In genomic region chr4:75655562-75655961, GRCh38 we compare ENCODE assay signal across 14 cellular contexts. TPM values are rescaled to one million over a fixed set of nuclear protein-coding genes. Genes with fewer than 3 reads are reported as not detected.
A peak's percentile ranks its signal among the peaks of the same experiment; 100 is the strongest.
DNase-seq lines count a peak whose midpoint lies in the region; ATAC-seq, FAIRE-seq and TF ChIP-seq lines count a peak whose summit lies in the region.
"Had no signal": no experiment of that assay in that cellular context is flagged by ENCODE, and none has a peak within 500 bp of the region (broad histone marks: within the 10 kb centered on the region; RNA-seq: fewer than 3 reads in every experiment).

No MANE protein-coding gene starts in this region.

- no peak overlapping the region for H3K27ac ChIP-seq in Karpas-422 (ENCODE audit: low read length)
- H3K27ac ChIP-seq in thyroid gland, result peak overlapping the region in 2 of 3 donors; percentile 20 to 47
- H3K27ac ChIP-seq: heart left ventricle, SJSA1, vagina had no signal

- peak overlapping the region; percentile 79 for H3K27ac Mint-ChIP-seq in activated naive CD4-positive, alpha-beta T cell treated with anti-CD3 and anti-CD28 coated beads, Interleukin-2, amount 50 U/mL, for 24 hours
- peak overlapping the region; percentile 89 for H3K27ac Mint-ChIP-seq in activated naive CD8-positive, alpha-beta T cell treated with anti-CD3 and anti-CD28 coated beads, Interleukin-2, amount 10 ng/mL, durations not matched to agents 7 days and 5 days

- H3K36me3 ChIP-seq in Karpas-422 (ENCODE audit: insufficient read depth, low read length) (peaks cover 81% of the 10 kb centered on the region), thyroid gland (peaks cover 4 to 5% of the 10 kb centered on the region in 2 donors)

- H3K4me3 ChIP-seq in Karpas-422 (ENCODE audit: low read length) (no peak overlapping the region), thyroid gland (replicated peaks in 1 of 3) (no peak overlapping the region)
- H3K4me3 ChIP-seq: heart left ventricle, SJSA1, vagina had no signal

- H3K4me2 ChIP-seq in Karpas-422 (ENCODE audit: low read depth, low read length, poor library complexity, severe bottlenecking), result no peak overlapping the region

- H3K9ac ChIP-seq in Karpas-422 (ENCODE audit: low read length), result no peak overlapping the region

- TF ChIP-seq POLR2A in thyroid gland (IDR thresholded peaks at IDR 0.05), result no peak

- H3K9me3 Mint-ChIP-seq in activated naive CD4-positive, alpha-beta T cell treated with anti-CD3 and anti-CD28 coated beads, Interleukin-2, amount 50 U/mL, for 24 hours, result no peaks in the 10 kb centered on the region
- H3K9me3 Mint-ChIP-seq in activated naive CD8-positive, alpha-beta T cell treated with anti-CD3 and anti-CD28 coated beads, Interleukin-2, amount 10 ng/mL, durations not matched to agents 7 days and 5 days, result no peaks in the 10 kb centered on the region

- FAIRE-seq in RCC 7860 (lab: Jason Lieb, UNC), result no peak

- no peaks in the 10 kb centered on the region for H3K9me2 ChIP-seq in Karpas-422 (replicated peaks; ENCODE audit: insufficient read depth, low read length)

- H3K9me3 ChIP-seq in Karpas-422 (ENCODE audit: low read length) (no peaks in the 10 kb centered on the region), thyroid gland (no peaks in the 10 kb centered on the region)
- H3K9me3 ChIP-seq: heart left ventricle, SJSA1, vagina had no signal

- DNase-seq in activated naive CD4-positive, alpha-beta T cell treated with Interleukin-2 at 50 U/mL for 16 hours, result no peak
- DNase-seq in Karpas-422 (peak; percentile 71), thyroid gland (no peak), putamen (ENCODE audit: low spot score) (no peak), NCI-H345 treated with DMSO at 0.1 percent for 48 hours (lab: John Stamatoyannopoulos, UW; ENCODE audit: unreplicated experiment) (no peak), RCC 7860 (ENCODE audit: low spot score) (no peak)
- DNase-seq in activated naive CD8-positive, alpha-beta T cell treated with anti-CD3 and anti-CD28 coated beads, Interleukin-2, amount 10 ng/mL, durations not matched to agents 7 days and 5 days, result no peak
- DNase-seq: activated effector memory CD4-positive, alpha-beta T cell treated with anti-CD3 and anti-CD28 coated beads, Interleukin-2, amount 50 U/mL, for 16 hours; heart left ventricle; NCI-H1930; stimulated activated CD4-positive, alpha-beta T cell treated with anti-CD3 and anti-CD28 coated beads, Interleukin-1b, Interleukin-23, amount 100 ng/mL, for 48 hours had no signal

- no peak for TF ChIP-seq CTCF in thyroid gland (IDR thresholded peaks at IDR 0.05)

- H3K4me1 Mint-ChIP-seq in activated naive CD4-positive, alpha-beta T cell treated with anti-CD3 and anti-CD28 coated beads, Interleukin-2, amount 50 U/mL, for 24 hours, result peaks cover 62% of the 10 kb centered on the region
- H3K4me1 Mint-ChIP-seq in activated naive CD8-positive, alpha-beta T cell treated with anti-CD3 and anti-CD28 coated beads, Interleukin-2, amount 10 ng/mL, durations not matched to agents 7 days and 5 days, result peaks cover 68% of the 10 kb centered on the region

- no peak overlapping the region for H2AFZ ChIP-seq in Karpas-422 (ENCODE audit: low read length)

- peaks cover 94% of the 10 kb centered on the region for H3K79me2 ChIP-seq in Karpas-422 (ENCODE audit: low read length)

- H3K27me3 ChIP-seq in Karpas-422 (ENCODE audit: low read length), result no peaks in the 10 kb centered on the region
- H3K27me3 ChIP-seq in thyroid gland, result no peaks in the 10 kb centered on the region
- H3K27me3 ChIP-seq: heart left ventricle, SJSA1, vagina had no signal

- WGBS in thyroid gland, 2 donors, result 87 to 91% methylated on average over 2 of the region's 2 CpGs

- intact Hi-C loops in thyroid gland (cut with DNase I), result no loop called here

- H3K4me3 Mint-ChIP-seq in activated naive CD4-positive, alpha-beta T cell treated with anti-CD3 and anti-CD28 coated beads, Interleukin-2, amount 50 U/mL, for 24 hours, result peak overlapping the region; percentile 57
- H3K4me3 Mint-ChIP-seq in activated naive CD8-positive, alpha-beta T cell treated with anti-CD3 and anti-CD28 coated beads, Interleukin-2, amount 10 ng/mL, durations not matched to agents 7 days and 5 days, result peak overlapping the region; percentile 69

- no peaks in the 10 kb centered on the region for H3K27me3 Mint-ChIP-seq in activated naive CD4-positive, alpha-beta T cell treated with anti-CD3 and anti-CD28 coated beads, Interleukin-2, amount 50 U/mL, for 24 hours
- no peaks in the 10 kb centered on the region for H3K27me3 Mint-ChIP-seq in activated naive CD8-positive, alpha-beta T cell treated with anti-CD3 and anti-CD28 coated beads, Interleukin-2, amount 10 ng/mL, durations not matched to agents 7 days and 5 days

- H3K36me3 Mint-ChIP-seq in activated naive CD4-positive, alpha-beta T cell treated with anti-CD3 and anti-CD28 coated beads, Interleukin-2, amount 50 U/mL, for 24 hours, result peaks cover 18% of the 10 kb centered on the region
- peaks cover 33% of the 10 kb centered on the region for H3K36me3 Mint-ChIP-seq in activated naive CD8-positive, alpha-beta T cell treated with anti-CD3 and anti-CD28 coated beads, Interleukin-2, amount 10 ng/mL, durations not matched to agents 7 days and 5 days

- peaks cover 63% of the 10 kb centered on the region for H4K20me1 ChIP-seq in Karpas-422 (ENCODE audit: insufficient read depth, low read depth, low read length)

- peak; percentile 83 for ATAC-seq in activated naive CD8-positive, alpha-beta T cell treated with anti-CD3 and anti-CD28 coated beads, Interleukin-2, amount 10 ng/mL, durations not matched to agents 7 days and 5 days (ENCODE audit: low read depth)
- ATAC-seq: heart left ventricle had no signal

- POLR2A ChIA-PET in activated naive CD8-positive, alpha-beta T cell treated with anti-CD3 and anti-CD28 coated beads, Interleukin-2, amount 10 ng/mL, durations not matched to agents 7 days and 5 days (lab: Charles Lee), result interaction anchor here (0.8 to 8.2 kb wide), 10 partner anchors 15 to 143 kb away, joined by 3 to 101 read pairs (median 4); partner anchors contain the start of genes CDKL2, G3BP2 and USO1

- H3K4me1 ChIP-seq in Karpas-422 (ENCODE audit: low read length), result peaks cover 47% of the 10 kb centered on the region
- peaks cover 27 to 31% of the 10 kb centered on the region in 2 donors for H3K4me1 ChIP-seq in thyroid gland
- H3K4me1 ChIP-seq: vagina had no signal

RNA-seq across cellular contexts. Expression of gene G3BP2, which starts 17.6 kb away (rescaled TPM):
- total RNA-seq in Karpas-422 (2014; rRNA removed; shearing (Covaris generic); ENCODE audit: low replicate concordance), result 50.5 and 81.0 TPM in 2 replicates
- 100 to 1,000 TPM; 165 to 179 TPM for total RNA-seq in activated naive CD8-positive, alpha-beta T cell treated with anti-CD3 and anti-CD28 coated beads, Interleukin-2, amount 10 ng/mL, durations not matched to agents 7 days and 5 days
- 100 to 1,000 TPM; 117 to 179 (median 139) TPM for total RNA-seq in thyroid gland

RNA-seq across cellular contexts. Expression of gene CDKL2, which starts 25.2 kb away (rescaled TPM):
- total RNA-seq in Karpas-422 (2014; rRNA removed; shearing (Covaris generic); ENCODE audit: low replicate concordance), result 0.11 TPM in 1 of 2 replicates, not detected in the other
- total RNA-seq in activated naive CD8-positive, alpha-beta T cell treated with anti-CD3 and anti-CD28 coated beads, Interleukin-2, amount 10 ng/mL, durations not matched to agents 7 days and 5 days, result under 1 TPM; 0.22 to 0.45 TPM
- 10 to 100 TPM; 14.1 to 27.0 (median 17.6) TPM for total RNA-seq in thyroid gland

Comparison
In these comparisons a context has a peak if more than half of its experiments do, and no peak if none do; other contexts are left out.
1. RNA of gene CDKL2, which starts 25.2 kb away (total RNA-seq): 14.1 to 27.0 TPM in thyroid gland; 0.22 to 0.45 TPM in activated naive CD8-positive, alpha-beta T cell treated with anti-CD3 and anti-CD28 coated beads, Interleukin-2, amount 10 ng/mL, durations not matched to agents 7 days and 5 days and 0.11 TPM in Karpas-422; every median in the first group is over 10 times any median in the second.